In the genomic region with DNA sequence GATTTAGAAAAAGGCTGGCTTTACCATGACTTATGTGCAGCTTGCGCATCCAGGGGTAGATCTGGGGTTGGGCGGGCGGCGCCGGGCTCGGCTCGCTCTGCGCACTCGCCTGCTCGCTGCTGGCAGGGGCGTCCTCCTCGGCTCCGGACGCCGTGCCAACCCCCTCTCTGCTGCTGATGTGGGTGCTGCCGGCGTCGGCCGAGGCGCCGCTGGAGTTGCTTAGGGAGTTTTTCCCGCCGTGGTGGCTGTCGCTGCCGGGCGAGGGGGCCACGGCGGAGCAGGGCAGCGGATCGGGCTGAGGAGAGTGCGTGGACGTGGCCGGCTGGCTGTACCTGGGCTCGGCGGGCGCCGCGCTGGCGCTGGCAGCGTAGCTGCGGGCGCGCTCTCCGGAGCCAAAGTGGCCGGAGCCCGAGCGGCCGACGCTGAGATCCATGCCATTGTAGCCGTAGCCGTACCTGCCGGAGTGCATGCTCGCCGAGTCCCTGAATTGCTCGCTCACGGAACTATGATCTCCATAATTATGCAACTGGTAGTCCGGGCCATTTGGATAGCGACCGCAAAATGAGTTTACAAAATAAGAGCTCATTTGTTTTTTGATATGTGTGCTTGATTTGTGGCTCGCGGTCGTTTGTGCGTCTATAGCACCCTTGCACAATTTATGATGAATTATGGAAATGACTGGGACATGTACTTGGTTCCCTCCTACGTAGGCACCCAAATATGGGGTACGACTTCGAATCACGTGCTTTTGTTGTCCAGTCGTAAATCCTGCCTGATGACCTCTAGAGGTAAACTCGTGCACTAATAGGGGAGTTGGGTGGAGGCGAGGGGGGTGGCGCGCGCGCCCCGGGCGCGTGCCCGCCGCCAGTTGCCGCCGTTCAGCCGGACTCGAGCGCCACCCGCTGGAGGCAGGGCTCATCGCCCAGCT, we compare ENCODE assay signal across 1 cellular context.
A peak's percentile ranks its signal among the peaks of the same experiment; 100 is the strongest.
TF ChIP-seq lines count a peak whose summit lies in the region.

Gene HOXA5, minus strand, starts transcription at position 660 of the 928 bp plus-strand sequence. Its CDS starts 74 bp downstream, at position 586.

TF ChIP-seq in HepG2, 621 proteins besides CTCF, POLR2A, EP300 and RAD21 (continued from another document and continues in another):
- TF ChIP-seq BCL3 (CRISPR knock-in tag; IDR thresholded peaks at IDR 0.05): no peak
- no peak for TF ChIP-seq ARNTL (CRISPR knock-in tag; IDR thresholded peaks at IDR 0.05)
- TF ChIP-seq KDM5A (IDR thresholded peaks at IDR 0.05; ENCODE audit: borderline replicate concordance, low read length): peak; percentile 49; the same call in 1 of the 2 replicates
- TF ChIP-seq ZFY (CRISPR knock-in tag; IDR thresholded peaks at IDR 0.05): peak; percentile 19; the same call in 1 of the 2 replicates
- TF ChIP-seq CREM (IDR thresholded peaks at IDR 0.05): peak; percentile 15; the same call in 1 of the 2 replicates
- TF ChIP-seq CREM (CRISPR knock-in tag; IDR thresholded peaks at IDR 0.05): no peak
- peak; percentile 45; the same call in 1 of the 2 replicates for TF ChIP-seq ARID5B (CRISPR knock-in tag; IDR thresholded peaks at IDR 0.05)
- TF ChIP-seq CEBPG (CRISPR knock-in tag; IDR thresholded peaks at IDR 0.05): peak; percentile 33
- TF ChIP-seq DDIT3 (CRISPR knock-in tag; IDR thresholded peaks at IDR 0.05): no peak
- peak; percentile 92 for TF ChIP-seq STAG1 (CRISPR knock-in tag; IDR thresholded peaks at IDR 0.05)
- TF ChIP-seq THRA (CRISPR knock-in tag; IDR thresholded peaks at IDR 0.05; ENCODE audit: borderline replicate concordance): no peak
- TF ChIP-seq MNT (IDR thresholded peaks at IDR 0.05): 0 out of 2 replicates have a peak, but pooled peaks have one; percentile 28
- peak; percentile 87 for TF ChIP-seq ZMYM4 (CRISPR knock-in tag; IDR thresholded peaks at IDR 0.05)
- peak; percentile 26; the same call in 1 of the 2 replicates for TF ChIP-seq CREB1 (IDR thresholded peaks at IDR 0.05)
- TF ChIP-seq CREB1 (CRISPR knock-in tag; IDR thresholded peaks at IDR 0.05): peak; percentile 52; the same call in 1 of the 2 replicates
- TF ChIP-seq YY1 (IDR thresholded peaks at IDR 0.05; ENCODE audit: insufficient read depth, insufficient replicate concordance, low read depth, low read length): peak; percentile 42
- peak; percentile 37; the same call in 1 of the 2 replicates for TF ChIP-seq KMT2A (CRISPR knock-in tag; IDR thresholded peaks at IDR 0.05)
- TF ChIP-seq SALL1 (CRISPR knock-in tag; IDR thresholded peaks at IDR 0.05): peak; percentile 49
- 0 out of 2 replicates have a peak, but pooled peaks have one; percentile 30 for TF ChIP-seq KAT8 (CRISPR knock-in tag; IDR thresholded peaks at IDR 0.05)
- peak; percentile 20; the same call in 1 of the 3 replicates for TF ChIP-seq MXI1 (IDR thresholded peaks at IDR 0.05; ENCODE audit: borderline replicate concordance, low read depth, low read length)
- no peak for TF ChIP-seq SP4 (CRISPR knock-in tag; IDR thresholded peaks at IDR 0.05)
- TF ChIP-seq, protein P1, sequence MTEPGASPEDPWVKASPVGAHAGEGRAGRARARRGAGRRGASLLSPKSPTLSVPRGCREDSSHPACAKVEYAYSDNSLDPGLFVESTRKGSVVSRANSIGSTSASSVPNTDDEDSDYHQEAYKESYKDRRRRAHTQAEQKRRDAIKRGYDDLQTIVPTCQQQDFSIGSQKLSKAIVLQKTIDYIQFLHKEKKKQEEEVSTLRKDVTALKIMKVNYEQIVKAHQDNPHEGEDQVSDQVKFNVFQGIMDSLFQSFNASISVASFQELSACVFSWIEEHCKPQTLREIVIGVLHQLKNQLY (CRISPR knock-in tag; IDR thresholded peaks at IDR 0.05): peak; percentile 52; the same call in 1 of the 2 replicates
- 0 out of 2 replicates have a peak, but pooled peaks have one; percentile 25 for TF ChIP-seq GFI1 (CRISPR knock-in tag; IDR thresholded peaks at IDR 0.05; ENCODE audit: borderline replicate concordance)
- no peak for TF ChIP-seq RFX1 (IDR thresholded peaks at IDR 0.05)
- TF ChIP-seq SAFB2 (CRISPR knock-in tag; IDR thresholded peaks at IDR 0.05; ENCODE audit: borderline replicate concordance, low read depth): no peak; the same call in 1 of the 2 replicates
- no peak for TF ChIP-seq ZNF251 (CRISPR knock-in tag; IDR thresholded peaks at IDR 0.05)
- TF ChIP-seq RBFOX2 (IDR thresholded peaks at IDR 0.05; ENCODE audit: low read depth, low read length): peak; percentile 71
- no peak for TF ChIP-seq ZNF749 (CRISPR knock-in tag; IDR thresholded peaks at IDR 0.05; ENCODE audit: borderline replicate concordance)
- peak; percentile 44; the same call in 1 of the 2 replicates for TF ChIP-seq UBTF (CRISPR knock-in tag; IDR thresholded peaks at IDR 0.05)
- TF ChIP-seq KDM2A (CRISPR knock-in tag; IDR thresholded peaks at IDR 0.05; ENCODE audit: borderline replicate concordance, low read depth): 0 out of 2 replicates have a peak, but pooled peaks have one; percentile 28
- TF ChIP-seq, protein P2, sequence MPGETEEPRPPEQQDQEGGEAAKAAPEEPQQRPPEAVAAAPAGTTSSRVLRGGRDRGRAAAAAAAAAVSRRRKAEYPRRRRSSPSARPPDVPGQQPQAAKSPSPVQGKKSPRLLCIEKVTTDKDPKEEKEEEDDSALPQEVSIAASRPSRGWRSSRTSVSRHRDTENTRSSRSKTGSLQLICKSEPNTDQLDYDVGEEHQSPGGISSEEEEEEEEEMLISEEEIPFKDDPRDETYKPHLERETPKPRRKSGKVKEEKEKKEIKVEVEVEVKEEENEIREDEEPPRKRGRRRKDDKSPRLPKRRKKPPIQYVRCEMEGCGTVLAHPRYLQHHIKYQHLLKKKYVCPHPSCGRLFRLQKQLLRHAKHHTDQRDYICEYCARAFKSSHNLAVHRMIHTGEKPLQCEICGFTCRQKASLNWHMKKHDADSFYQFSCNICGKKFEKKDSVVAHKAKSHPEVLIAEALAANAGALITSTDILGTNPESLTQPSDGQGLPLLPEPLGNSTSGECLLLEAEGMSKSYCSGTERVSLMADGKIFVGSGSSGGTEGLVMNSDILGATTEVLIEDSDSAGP (CRISPR knock-in tag; IDR thresholded peaks at IDR 0.05; ENCODE audit: borderline replicate concordance): 0 out of 2 replicates have a peak, but pooled peaks have one; percentile 45
- no peak for TF ChIP-seq MAZ (IDR thresholded peaks at IDR 0.05; ENCODE audit: borderline replicate concordance, low read depth, low read length)
- 0 out of 2 replicates have a peak, but pooled peaks have one; percentile 25 for TF ChIP-seq MAZ (CRISPR knock-in tag; IDR thresholded peaks at IDR 0.05; ENCODE audit: low read depth)
- no peak for TF ChIP-seq RCOR2 (CRISPR knock-in tag; IDR thresholded peaks at IDR 0.05)
- peak; percentile 54; the same call in 1 of the 2 replicates for TF ChIP-seq NFYC (CRISPR knock-in tag; IDR thresholded peaks at IDR 0.05)
- TF ChIP-seq HOMEZ (CRISPR knock-in tag; IDR thresholded peaks at IDR 0.05; ENCODE audit: low read depth): peak; percentile 93
- peak; percentile 25; the same call in 1 of the 2 replicates for TF ChIP-seq TFDP2 (CRISPR knock-in tag; IDR thresholded peaks at IDR 0.05)
- TF ChIP-seq, protein P3, sequence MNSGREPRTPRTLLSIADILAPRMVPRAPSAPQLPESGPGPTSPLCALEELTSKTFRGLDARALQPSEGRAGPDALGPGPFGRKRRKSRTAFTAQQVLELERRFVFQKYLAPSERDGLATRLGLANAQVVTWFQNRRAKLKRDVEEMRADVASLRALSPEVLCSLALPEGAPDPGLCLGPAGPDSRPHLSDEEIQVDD (CRISPR knock-in tag; IDR thresholded peaks at IDR 0.05; ENCODE audit: borderline replicate concordance): no peak
